ENCODE assay signal across 9 cellular contexts in genomic region chr11:130653838-130654601, GRCh38.
DNase-seq lines count a peak whose midpoint lies in the region; ATAC-seq and TF ChIP-seq lines count a peak whose summit lies in the region.
"Had no signal": no experiment of that assay in that cellular context is flagged by ENCODE, and none has a peak within 500 bp of the region (broad histone marks: within the 10 kb centered on the region; RNA-seq: fewer than 3 reads in every experiment).

No MANE protein-coding gene starts in this region.

- H3K4me3 ChIP-seq in mucosa of descending colon (no peak overlapping the region), upper lobe of right lung (no peak overlapping the region)

- H3K27me3 ChIP-seq in upper lobe of right lung = no peaks in the 10 kb centered on the region
- H3K27me3 ChIP-seq in CD4-positive, alpha-beta T cell (ENCODE audit: control insufficient read depth, insufficient read depth, low read length) = no peaks in the 10 kb centered on the region

- peaks cover 5% of the 10 kb centered on the region for H3K9me3 Mint-ChIP-seq in CD4-positive, alpha-beta T cell

- H3K9me3 ChIP-seq in mucosa of descending colon (peaks cover 2% of the 10 kb centered on the region), upper lobe of right lung (no peaks in the 10 kb centered on the region)
- H3K9me3 ChIP-seq in CD4-positive, alpha-beta T cell (ENCODE audit: control insufficient read depth, low read length) = no peaks in the 10 kb centered on the region

- ATAC-seq in mucosa of descending colon = peak; percentile 88
- peak; percentile 95 for ATAC-seq in upper lobe of right lung
- no peak for ATAC-seq in HG02884 (IDR thresholded peaks at IDR 0.05; ENCODE audit: unreplicated experiment)
- no peak for ATAC-seq in CD4-positive, alpha-beta T cell (ENCODE audit: poor library complexity)
- ATAC-seq in GM19455 (IDR thresholded peaks at IDR 0.05; ENCODE audit: unreplicated experiment) = no peak
- ATAC-seq: activated CD8-positive, alpha-beta T cell treated with anti-CD3 and anti-CD28 coated beads for 36 hours had no signal

- no peaks in the 10 kb centered on the region for H3K4me1 Mint-ChIP-seq in CD4-positive, alpha-beta T cell (ENCODE audit: low read depth)

- H3K27ac Mint-ChIP-seq in CD4-positive, alpha-beta T cell = no peak overlapping the region
- H3K27ac Mint-ChIP-seq: activated CD8-positive, alpha-beta T cell treated with anti-CD3 and anti-CD28 coated beads for 36 hours had no signal

- peaks cover 25% of the 10 kb centered on the region for H3K27me3 Mint-ChIP-seq in CD4-positive, alpha-beta T cell
- H3K27me3 Mint-ChIP-seq: activated CD8-positive, alpha-beta T cell treated with anti-CD3 and anti-CD28 coated beads for 36 hours had no signal

- H3K4me3 Mint-ChIP-seq in CD4-positive, alpha-beta T cell = no peak overlapping the region
- H3K4me3 Mint-ChIP-seq: activated CD8-positive, alpha-beta T cell treated with anti-CD3 and anti-CD28 coated beads for 36 hours had no signal

- TF ChIP-seq CTCF in mucosa of descending colon (IDR thresholded peaks at IDR 0.05) = no peak
- no peak for TF ChIP-seq CTCF in upper lobe of right lung (IDR thresholded peaks at IDR 0.05)
- TF ChIP-seq CTCF in CD4-positive, alpha-beta T cell (IDR thresholded peaks at IDR 0.05) = no peak

- H3K36me3 ChIP-seq in mucosa of descending colon (ENCODE audit: low read depth) (no peaks in the 10 kb centered on the region), upper lobe of right lung (no peaks in the 10 kb centered on the region)

- H3K36me3 Mint-ChIP-seq in CD4-positive, alpha-beta T cell (ENCODE audit: low read depth) = no peaks in the 10 kb centered on the region

- POLR2A ChIA-PET in CD4-positive, alpha-beta T cell (lab: Charles Lee) = no interaction called here

- H3K4me1 ChIP-seq in mucosa of descending colon (ENCODE audit: low read depth) (peaks cover 5% of the 10 kb centered on the region), upper lobe of right lung (peaks cover 38% of the 10 kb centered on the region)

- CTCF ChIA-PET in CD4-positive, alpha-beta T cell (lab: Charles Lee) = no interaction called here

- intact Hi-C loops in mucosa of descending colon (cut with DNase I, micrococcal nuclease) (no loop called here), upper lobe of right lung (cut with DNase I) (no loop called here)
- intact Hi-C loops in CD4-positive, alpha-beta T cell (cut with DNase I, micrococcal nuclease) = no loop called here

- peak overlapping the region; percentile 75 for H3K27ac ChIP-seq in upper lobe of right lung
- no peak overlapping the region for H3K27ac ChIP-seq in CD4-positive, alpha-beta T cell (ENCODE audit: low read depth, low read length)

- peak; percentile 82 for DNase-seq in NCI-H82 treated with DMSO at 0.1 percent for 48 hours (lab: John Stamatoyannopoulos, UW; ENCODE audit: unreplicated experiment)
- DNase-seq in fibroblast of gingiva (ENCODE audit: low read depth) = peak; percentile 90
- DNase-seq in mucosa of descending colon = peak; percentile 54 to 78 (median 59)
- peak; percentile 86 for DNase-seq in upper lobe of right lung
- no peak for DNase-seq in CD4-positive, alpha-beta T cell
- DNase-seq in Kasumi-1 (lab: John Stamatoyannopoulos, UW) = no peak
- DNase-seq: activated CD8-positive, alpha-beta T cell treated with anti-CD3 and anti-CD28 coated beads for 36 hours had no signal

Comparison
In these comparisons a context has a peak if more than half of its experiments do, and no peak if none do; other contexts are left out.
1. DNase-seq: peak in NCI-H82 treated with DMSO at 0.1 percent for 48 hours (single experiment), fibroblast of gingiva (single experiment), mucosa of descending colon (3 of 3) and upper lobe of right lung (single experiment); none in CD4-positive, alpha-beta T cell (0 of 10) and Kasumi-1 (0 of 2).
2. ATAC-seq: peak in mucosa of descending colon (single experiment) and upper lobe of right lung (single experiment); none in HG02884 (single experiment), CD4-positive, alpha-beta T cell (single experiment) and GM19455 (single experiment).